Comparison of ENCODE assay signal across 11 cellular contexts in the genomic region with DNA sequence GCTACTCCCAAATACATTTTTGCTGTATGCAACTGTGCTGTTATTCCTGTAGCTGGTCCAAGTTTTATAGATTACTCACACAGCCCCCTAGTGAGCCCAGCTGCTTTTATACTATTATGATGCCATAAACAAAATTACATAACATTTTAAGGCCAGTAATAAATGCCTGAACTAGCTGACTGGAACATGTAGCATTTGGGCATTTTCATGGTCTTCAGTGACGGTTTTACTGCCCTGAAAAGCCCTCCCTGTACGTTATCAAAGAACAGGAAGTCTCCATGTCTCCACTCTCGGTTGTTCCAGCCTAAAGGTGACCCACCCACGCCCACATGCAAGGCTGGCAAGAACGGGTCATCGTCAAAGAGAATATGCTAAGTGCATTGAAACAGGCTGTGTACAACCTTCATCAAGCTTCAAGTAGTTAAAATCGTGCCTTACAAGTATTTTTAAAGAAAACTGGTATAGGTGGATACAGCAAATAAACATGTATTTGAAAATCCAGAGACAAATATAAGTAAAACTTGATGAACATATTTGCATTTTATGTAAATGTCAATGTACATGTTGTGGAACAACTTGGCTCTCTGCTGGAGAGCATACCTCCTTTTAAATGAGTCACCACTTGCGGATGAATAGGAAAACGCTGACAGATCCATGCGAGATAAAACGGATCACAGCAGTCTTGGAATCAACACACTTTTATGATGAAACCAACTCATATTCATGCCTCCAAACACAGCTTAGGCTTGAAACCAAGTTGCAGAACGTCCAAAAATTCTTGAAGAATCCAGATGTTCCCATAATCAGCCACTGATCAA.
DNase-seq lines count a peak whose midpoint lies in the region; ATAC-seq, FAIRE-seq and TF ChIP-seq lines count a peak whose summit lies in the region.
"Had no signal": no experiment of that assay in that cellular context is flagged by ENCODE, and none has a peak within 500 bp of the region (broad histone marks: within the 10 kb centered on the region; RNA-seq: fewer than 3 reads in every experiment).

No MANE protein-coding gene starts in this region.

- no peak overlapping the region for H3K23ac ChIP-seq in trophoblast cell (ENCODE audit: low read length)

- H3K4me1 ChIP-seq in GM23248 (ENCODE audit: insufficient read depth): peaks cover 22% of the 10 kb centered on the region
- H3K4me1 ChIP-seq in trophoblast cell (ENCODE audit: control insufficient read depth in 1 of 2, insufficient read depth in 2 of 2, low read length in 2 of 2): peaks cover 2 to 5% of the 10 kb centered on the region in 2 experiments
- peaks cover 15% of the 10 kb centered on the region for H3K4me1 ChIP-seq in suprapubic skin

- H2BK120ac ChIP-seq in trophoblast cell (ENCODE audit: insufficient read depth, low read length, poor library complexity): no peak overlapping the region

- in situ Hi-C loops in GM23248 (cut with MboI): no loop called here

- H4K12ac ChIP-seq in trophoblast cell (ENCODE audit: low read depth, low read length): no peak overlapping the region

- DNase-seq in GM23248 (peak; percentile 87), RCC 7860 (ENCODE audit: low spot score) (peak; percentile 55), epithelial cell of esophagus (ENCODE audit: low read depth) (peak; percentile 81), trophoblast cell (peak; percentile 58 to 82), ureter (ENCODE audit: low spot score) (no peak), suprapubic skin (ENCODE audit: low spot score in 2 of 2) (no peak)
- no peak for DNase-seq in activated naive CD4-positive, alpha-beta T cell treated with anti-CD3 and anti-CD28 coated beads, Interleukin-2, amount 50 U/mL, for 16 hours
- DNase-seq: GDM1; stimulated activated naive CD8-positive, alpha-beta T cell treated with anti-CD3 and anti-CD28 coated beads, Interleukin-15, amount 100 ng/mL, for 72 hours had no signal

- whole genome bisulfite sequencing in GM23248 (ENCODE audit: low coverage in 1 of 2, low lambda C conversion rate in 2 of 2, missing lambda C conversion rate in 2 of 2), 2 experiments: 1 to 2% methylated on average over 12 of the region's 12 CpGs
- no CpG with 5 or more reads among the region's 12 CpGs for WGBS in trophoblast cell (ENCODE audit: extremely low coverage, insufficient coverage, insufficient read length)
- WGBS in suprapubic skin: 25% methylated on average over 12 of the region's 12 CpGs

- no peak overlapping the region for H2AK5ac ChIP-seq in trophoblast cell (ENCODE audit: low read length)

- no peak overlapping the region for H4K8ac ChIP-seq in trophoblast cell (ENCODE audit: low read depth, low read length)

- no peak for TF ChIP-seq EP300 in suprapubic skin (IDR thresholded peaks at IDR 0.05)

- peak overlapping the region; percentile 76 for H3K4me2 ChIP-seq in GM23248 (ENCODE audit: unreplicated experiment)
- peak overlapping the region; percentile 8 for H3K4me2 ChIP-seq in trophoblast cell (ENCODE audit: low read length)

- H3K4me3 ChIP-seq in GM23248 (peak overlapping the region; percentile 45), epithelial cell of esophagus (ENCODE audit: low read length) (no peak overlapping the region), trophoblast cell (ENCODE audit: low read depth, low read length) (no peak overlapping the region), suprapubic skin (no peak overlapping the region)
- H3K4me3 ChIP-seq: skin epidermis had no signal

- peak overlapping the region; percentile 61 for H2BK12ac ChIP-seq in trophoblast cell (ENCODE audit: low read length)

- TF ChIP-seq CTCF in epithelial cell of esophagus (IDR thresholded peaks at IDR 0.05; ENCODE audit: insufficient read depth, low read depth, low read length, missing control alignments): no peak
- TF ChIP-seq CTCF in suprapubic skin (IDR thresholded peaks at IDR 0.05): no peak

- no peak overlapping the region for H4K91ac ChIP-seq in trophoblast cell (ENCODE audit: low read depth, low read length)

- peak; percentile 79 for FAIRE-seq in RCC 7860 (lab: Jason Lieb, UNC)

- peak overlapping the region; percentile 70 for H3K27ac ChIP-seq in GM23248
- H3K27ac ChIP-seq in trophoblast cell (ENCODE audit: low read depth, low read length): peak overlapping the region; percentile 27
- no peak overlapping the region for H3K27ac ChIP-seq in suprapubic skin

- no peak overlapping the region for H3K14ac ChIP-seq in trophoblast cell (ENCODE audit: low read length)

- no peak for ATAC-seq in GM18873 (IDR thresholded peaks at IDR 0.05; ENCODE audit: low FRiP score, unreplicated experiment)
- ATAC-seq: stimulated activated naive CD8-positive, alpha-beta T cell treated with anti-CD3 and anti-CD28 coated beads, Interleukin-15, amount 100 ng/mL, for 72 hours had no signal

- H3K27me3 ChIP-seq in GM23248 (replicated peaks; ENCODE audit: insufficient read depth) (no peaks in the 10 kb centered on the region), trophoblast cell (ENCODE audit: insufficient read depth, low read length) (no peaks in the 10 kb centered on the region), suprapubic skin (no peaks in the 10 kb centered on the region)

- H3K79me2 ChIP-seq in GM23248 (ENCODE audit: insufficient read depth): no peaks in the 10 kb centered on the region
- H3K79me2 ChIP-seq in trophoblast cell (ENCODE audit: control insufficient read depth, insufficient read depth, low read length, poor library complexity): no peaks in the 10 kb centered on the region

- H3K79me1 ChIP-seq in trophoblast cell (ENCODE audit: low read length): peaks cover 2% of the 10 kb centered on the region

- H2BK5ac ChIP-seq in trophoblast cell (ENCODE audit: low read depth, low read length, poor library complexity): no peak overlapping the region

- H3K9ac ChIP-seq in GM23248: peak overlapping the region; percentile 21; the same call in 1 of the 2 replicates
- H3K9ac ChIP-seq in trophoblast cell (ENCODE audit: low read length): no peak overlapping the region

- no peak overlapping the region for H3K4ac ChIP-seq in trophoblast cell (ENCODE audit: low read depth, low read length)

- no peak overlapping the region for H2AFZ ChIP-seq in GM23248
- H2AFZ ChIP-seq in trophoblast cell (ENCODE audit: insufficient read depth, low read length, poor library complexity): no peak overlapping the region

- no peaks in the 10 kb centered on the region for H3K9me3 ChIP-seq in GM23248 (ENCODE audit: low read depth)
- H3K9me3 ChIP-seq in trophoblast cell (ENCODE audit: insufficient read depth, low read depth, low read length): no peaks in the 10 kb centered on the region
- H3K9me3 ChIP-seq in suprapubic skin: no peaks in the 10 kb centered on the region

- peak overlapping the region; percentile 93 for H3K18ac ChIP-seq in trophoblast cell (ENCODE audit: low read length)

- H3K9me2 ChIP-seq in GM23248 (ENCODE audit: insufficient read depth): no peaks in the 10 kb centered on the region

- no peaks in the 10 kb centered on the region for H3K36me3 ChIP-seq in GM23248 (ENCODE audit: low read depth)
- peaks cover 0 to 2% of the 10 kb centered on the region in 2 experiments for H3K36me3 ChIP-seq in trophoblast cell (ENCODE audit: control insufficient read depth in 1 of 2, insufficient read depth in 2 of 2, low read length in 2 of 2)
- H3K36me3 ChIP-seq in suprapubic skin: no peaks in the 10 kb centered on the region

- H4K20me1 ChIP-seq in GM23248 (ENCODE audit: insufficient read depth): no peaks in the 10 kb centered on the region

- peaks cover 25% of the 10 kb centered on the region for H3F3A ChIP-seq in GM23248 (ENCODE audit: insufficient read depth)

- TF ChIP-seq POLR2A in suprapubic skin (IDR thresholded peaks at IDR 0.05): no peak

Comparison
In these comparisons a context has a peak if more than half of its experiments do, and no peak if none do; other contexts are left out.
1. DNase-seq: peak in GM23248 (single experiment), RCC 7860 (single experiment), epithelial cell of esophagus (single experiment) and trophoblast cell (2 of 2); none in ureter (single experiment), suprapubic skin (0 of 2) and activated naive CD4-positive, alpha-beta T cell treated with anti-CD3 and anti-CD28 coated beads, Interleukin-2, amount 50 U/mL, for 16 hours (single experiment).